In the genomic region with DNA sequence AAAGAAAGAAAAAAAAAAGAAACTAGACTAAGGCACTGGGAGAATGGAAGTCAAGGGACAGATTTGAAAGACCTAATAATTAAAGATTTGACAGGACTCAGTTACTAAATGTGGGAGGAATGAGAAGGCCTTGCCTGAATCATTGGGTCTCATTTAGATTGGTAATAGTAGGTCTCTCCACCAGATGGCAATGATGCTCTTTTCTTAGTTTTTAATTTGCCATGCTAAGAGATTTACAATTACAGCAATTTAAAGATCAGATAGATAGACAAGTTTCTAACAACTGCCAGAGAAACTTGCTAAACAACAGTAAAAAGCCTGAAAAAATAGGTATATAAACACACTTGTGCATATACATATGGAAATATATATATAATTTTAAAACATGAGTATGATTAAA, we compare ENCODE assay signal across 9 cellular contexts. TPM values are rescaled to one million over a fixed set of nuclear protein-coding genes. Genes with fewer than 3 reads are reported as not detected.
DNase-seq lines count a peak whose midpoint lies in the region; ATAC-seq and TF ChIP-seq lines count a peak whose summit lies in the region.
"Had no signal": no experiment of that assay in that cellular context is flagged by ENCODE, and none has a peak within 500 bp of the region (broad histone marks: within the 10 kb centered on the region; RNA-seq: fewer than 3 reads in every experiment).

No MANE protein-coding gene starts in this region.

- H3K4me3 Mint-ChIP-seq in type B pancreatic cell = no peak overlapping the region

- H3K9me2 ChIP-seq in DOHH2 (replicated peaks; ENCODE audit: control insufficient read depth, low read length) (no peaks in the 10 kb centered on the region), hepatocyte (replicated peaks; ENCODE audit: insufficient read depth) (no peaks in the 10 kb centered on the region)

- H3K27me3 ChIP-seq in DOHH2 (ENCODE audit: control insufficient read depth, low read length) = no peaks in the 10 kb centered on the region
- no peaks in the 10 kb centered on the region for H3K27me3 ChIP-seq in hepatocyte
- H3K27me3 ChIP-seq: neutrophil had no signal

- H3K9me3 ChIP-seq in DOHH2 (ENCODE audit: control insufficient read depth, insufficient read depth, low read length) (no peaks in the 10 kb centered on the region), hepatocyte (ENCODE audit: low read depth) (no peaks in the 10 kb centered on the region)
- H3K9me3 ChIP-seq: neutrophil had no signal

- H3K79me2 ChIP-seq in DOHH2 (ENCODE audit: control insufficient read depth, low read length) (no peaks in the 10 kb centered on the region), hepatocyte (no peaks in the 10 kb centered on the region)

- H3K36me3 ChIP-seq in DOHH2 (ENCODE audit: control insufficient read depth, low read length) = no peaks in the 10 kb centered on the region
- no peaks in the 10 kb centered on the region for H3K36me3 ChIP-seq in hepatocyte (replicated peaks; ENCODE audit: insufficient read depth, low read depth)

- no peak overlapping the region for H3K27ac ChIP-seq in DOHH2 (ENCODE audit: low read depth, low read length)
- no peak overlapping the region for H3K27ac ChIP-seq in VCaP
- H3K27ac ChIP-seq in hepatocyte = no peak overlapping the region
- H3K27ac ChIP-seq: neutrophil had no signal

- H3K27me3 Mint-ChIP-seq in type B pancreatic cell = no peaks in the 10 kb centered on the region

- no peaks in the 10 kb centered on the region for H3K9me3 Mint-ChIP-seq in type B pancreatic cell

- DNase-seq in hepatocyte (ENCODE audit: low spot score) (peak; percentile 60), type B pancreatic cell (ENCODE audit: extremely low spot score, unreplicated experiment) (no peak)
- DNase-seq in stimulated activated CD4-positive, alpha-beta T cell treated with anti-CD3 and anti-CD28 coated beads, Interleukin-1b, Interleukin-23, amount 100 ng/mL, for 48 hours = no peak

- H2AFZ ChIP-seq in hepatocyte = no peak overlapping the region

- H3K4me2 ChIP-seq in DOHH2 (ENCODE audit: low read length) = no peak overlapping the region
- H3K4me2 ChIP-seq in hepatocyte = no peak overlapping the region

- no peak for TF ChIP-seq EP300 in Ishikawa (IDR thresholded peaks at IDR 0.05; ENCODE audit: borderline replicate concordance)

- no peaks in the 10 kb centered on the region for H3K4me1 Mint-ChIP-seq in type B pancreatic cell (ENCODE audit: unreplicated experiment)

- H3K4me3 ChIP-seq in DOHH2 (ENCODE audit: low read length) (no peak overlapping the region), hepatocyte (no peak overlapping the region)

- H3K27ac Mint-ChIP-seq in type B pancreatic cell = no peak overlapping the region

- ATAC-seq in GM18858 (IDR thresholded peaks at IDR 0.05; ENCODE audit: unreplicated experiment) (no peak), GM21529 (IDR thresholded peaks at IDR 0.05; ENCODE audit: unreplicated experiment) (no peak)

- H3F3A ChIP-seq in DOHH2 (ENCODE audit: control insufficient read depth, insufficient read depth) = no peaks in the 10 kb centered on the region

- no peaks in the 10 kb centered on the region for H3K36me3 Mint-ChIP-seq in type B pancreatic cell

- TF ChIP-seq RAD21 in Ishikawa (IDR thresholded peaks at IDR 0.05; ENCODE audit: low read depth) = peak; percentile 55

- H4K20me1 ChIP-seq in DOHH2 (ENCODE audit: control insufficient read depth, insufficient read depth, low read depth, low read length) (no peaks in the 10 kb centered on the region), hepatocyte (ENCODE audit: insufficient read depth, poor library complexity, severe bottlenecking) (no peaks in the 10 kb centered on the region)

- H3K4me1 ChIP-seq in DOHH2 (ENCODE audit: control insufficient read depth, low read length) = no peaks in the 10 kb centered on the region
- no peaks in the 10 kb centered on the region for H3K4me1 ChIP-seq in hepatocyte (ENCODE audit: insufficient read depth)

- peak; percentile 43 for TF ChIP-seq CTCF in DOHH2 (IDR thresholded peaks at IDR 0.05; ENCODE audit: low read depth, low read length, poor library complexity, severe bottlenecking)
- peak; percentile 77 for TF ChIP-seq CTCF in VCaP (conservative IDR thresholded peaks at IDR 0.05)
- peak; percentile 61 for TF ChIP-seq CTCF in hepatocyte (IDR thresholded peaks at IDR 0.05; ENCODE audit: poor library complexity)
- peak; percentile 77 for TF ChIP-seq CTCF in type B pancreatic cell (conservative IDR thresholded peaks at IDR 0.05)

TF ChIP-seq in Ishikawa, 13 proteins besides CTCF, POLR2A, EP300 and RAD21:
- TF ChIP-seq, protein P1, sequence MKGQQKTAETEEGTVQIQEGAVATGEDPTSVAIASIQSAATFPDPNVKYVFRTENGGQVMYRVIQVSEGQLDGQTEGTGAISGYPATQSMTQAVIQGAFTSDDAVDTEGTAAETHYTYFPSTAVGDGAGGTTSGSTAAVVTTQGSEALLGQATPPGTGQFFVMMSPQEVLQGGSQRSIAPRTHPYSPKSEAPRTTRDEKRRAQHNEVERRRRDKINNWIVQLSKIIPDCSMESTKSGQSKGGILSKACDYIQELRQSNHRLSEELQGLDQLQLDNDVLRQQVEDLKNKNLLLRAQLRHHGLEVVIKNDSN (IDR thresholded peaks at IDR 0.05) = no peak
- TF ChIP-seq CREB1 (IDR thresholded peaks at IDR 0.05; ENCODE audit: low read depth) = no peak

RNA-seq across cellular contexts. Expression of a gene that starts 15.3 kb away (rescaled TPM):
- total RNA-seq in hepatocyte = 17.9 and 25.2 TPM in 2 replicates
- 13.3 and 15.8 TPM in 2 replicates for polyA plus RNA-seq in hepatocyte
- total RNA-seq in type B pancreatic cell (ENCODE audit: low replicate concordance) = 15.2 and 19.8 TPM in 2 replicates

RNA-seq across cellular contexts. Expression of a gene that starts 15.5 kb away (rescaled TPM):
- total RNA-seq in hepatocyte (19.9 and 29.2 TPM in 2 replicates), type B pancreatic cell (ENCODE audit: low replicate concordance) (27.5 and 35.1 TPM in 2 replicates)
- 40.3 and 53.7 TPM in 2 replicates for polyA plus RNA-seq in hepatocyte
